ENCODE assay signal across 20 cellular contexts in genomic region chr14:45868377-45868776, GRCh38.
A peak's percentile ranks its signal among the peaks of the same experiment; 100 is the strongest.
DNase-seq lines count a peak whose midpoint lies in the region; ATAC-seq, FAIRE-seq and TF ChIP-seq lines count a peak whose summit lies in the region.
"Had no signal": no experiment of that assay in that cellular context is flagged by ENCODE, and none has a peak within 500 bp of the region (broad histone marks: within the 10 kb centered on the region; RNA-seq: fewer than 3 reads in every experiment).

No MANE protein-coding gene starts in this region.

- no peaks in the 10 kb centered on the region for H3K27me3 ChIP-seq in foreskin keratinocyte
- H3K27me3 ChIP-seq in stomach, result no peaks in the 10 kb centered on the region
- H3K27me3 ChIP-seq: BLaER1 treated with 17β-estradiol and CSF1 and Interleukin-3, amounts not matched to agents 10 nM and 100 nM; gastroesophageal sphincter; sigmoid colon; uterus had no signal

- peak; percentile 75 for ATAC-seq in GM18909 (IDR thresholded peaks at IDR 0.05; ENCODE audit: poor library complexity, unreplicated experiment)
- ATAC-seq in HG02571 (IDR thresholded peaks at IDR 0.05; ENCODE audit: unreplicated experiment), result peak; percentile 56
- ATAC-seq in HG03175 (IDR thresholded peaks at IDR 0.05; ENCODE audit: unreplicated experiment), result peak; percentile 61
- ATAC-seq in foreskin keratinocyte, result peak; percentile 78
- ATAC-seq: gastroesophageal sphincter, Panc1, T-cell had no signal

- DNase-seq in foreskin keratinocyte, result peak; percentile 10 to 34
- no peak for DNase-seq in stomach
- DNase-seq in urothelium cell line (ENCODE audit: low spot score), result no peak
- no peak for DNase-seq in central memory CD4-positive, alpha-beta T cell
- DNase-seq: activated B cell treated with CpG ODN at 0.5 μM for 24 hours; activated naive CD4-positive, alpha-beta T cell treated with anti-CD3 and anti-CD28 coated beads, Interleukin-2, amount 50 U/mL, for 16 hours; DND-41; KG1; NCI-H524 treated with DMSO at 0.1 percent for 48 hours; sigmoid colon; stimulated activated naive CD4-positive, alpha-beta T cell treated with Interleukin-2 at 50 U/mL for 16 hours; T-cell; uterus had no signal

- no peaks in the 10 kb centered on the region for H3K36me3 ChIP-seq in stomach
- H3K36me3 ChIP-seq: BLaER1 treated with 17β-estradiol and CSF1 and Interleukin-3, amounts not matched to agents 10 nM and 100 nM; gastroesophageal sphincter; sigmoid colon; uterus had no signal

- H3K9me3 ChIP-seq in stomach, result peaks cover 0 to 17% (median 8%) of the 10 kb centered on the region in 4 donors
- H3K9me3 ChIP-seq: gastroesophageal sphincter, sigmoid colon, uterus had no signal

- no peak overlapping the region for H3K4me3 ChIP-seq in stomach
- H3K4me3 ChIP-seq: BLaER1 treated with 17β-estradiol and CSF1 and Interleukin-3, amounts not matched to agents 10 nM and 100 nM; gastroesophageal sphincter; sigmoid colon; uterus had no signal

- TF ChIP-seq EP300 in stomach (IDR thresholded peaks at IDR 0.05), result no peak

- intact Hi-C loops in stomach (cut with DNase I; ENCODE audit: low total_unique reads), result no loop called here

- TF ChIP-seq CTCF in foreskin keratinocyte (conservative IDR thresholded peaks at IDR 0.05) (no peak), stomach (IDR thresholded peaks at IDR 0.05) (no peak)

- no peak for FAIRE-seq in urothelium cell line (lab: Jason Lieb, UNC)
- FAIRE-seq: GM18507 had no signal

- H3K27ac ChIP-seq in foreskin keratinocyte, result no peak overlapping the region
- H3K27ac ChIP-seq in stomach, result no peak overlapping the region
- H3K27ac ChIP-seq: BLaER1 treated with 17β-estradiol and CSF1 and Interleukin-3, amounts not matched to agents 10 nM and 100 nM; gastroesophageal sphincter; sigmoid colon; uterus had no signal

- 20 to 49% (median 30%) methylated on average over 2 of the region's 2 CpGs for WGBS in stomach, 5 donors

- no peak for TF ChIP-seq POLR2A in stomach (IDR thresholded peaks at IDR 0.05)

- H3K4me1 ChIP-seq in foreskin keratinocyte (no peaks in the 10 kb centered on the region), stomach (no peaks in the 10 kb centered on the region)
- H3K4me1 ChIP-seq: gastroesophageal sphincter, uterus had no signal

Comparison
In these comparisons a context has a peak if more than half of its experiments do, and no peak if none do; other contexts are left out.
1. DNase-seq: peak in foreskin keratinocyte (2 of 2); none in stomach (single experiment), urothelium cell line (single experiment) and central memory CD4-positive, alpha-beta T cell (single experiment).
2. Peak in every context shown above with its lines, with median percentiles within 50 percentile points of each other: ATAC-seq.